Comparison of ENCODE assay signal across 19 cellular contexts in genomic region chr18:6221602-6222014, GRCh38.
DNase-seq lines count a peak whose midpoint lies in the region; ATAC-seq and TF ChIP-seq lines count a peak whose summit lies in the region.
"Had no signal": no experiment of that assay in that cellular context is flagged by ENCODE, and none has a peak within 500 bp of the region (broad histone marks: within the 10 kb centered on the region; RNA-seq: fewer than 3 reads in every experiment).

No MANE protein-coding gene starts in this region.

- H3K27me3 ChIP-seq in left lung, result no peaks in the 10 kb centered on the region
- H3K27me3 ChIP-seq: tibial artery had no signal

- ATAC-seq in GM18868 (IDR thresholded peaks at IDR 0.05; ENCODE audit: unreplicated experiment), result peak; percentile 77
- ATAC-seq in HG02759 (IDR thresholded peaks at IDR 0.05; ENCODE audit: unreplicated experiment), result peak; percentile 52
- ATAC-seq in HG03460 (IDR thresholded peaks at IDR 0.05; ENCODE audit: unreplicated experiment), result peak; percentile 57
- peak; percentile 84 for ATAC-seq in left lung
- ATAC-seq in left colon, result no peak
- no peak for ATAC-seq in GM19397 (IDR thresholded peaks at IDR 0.05; ENCODE audit: unreplicated experiment)
- ATAC-seq: mucosa of descending colon; stimulated activated naive CD8-positive, alpha-beta T cell treated with anti-CD3 and anti-CD28 coated beads, Interleukin-15, Interleukin-2, amounts not matched to agents 100 U/mL and 50 U/mL, for 24 hours had no signal

- H3K4me3 ChIP-seq in left lung, result no peak overlapping the region
- H3K4me3 ChIP-seq in foreskin fibroblast (ENCODE audit: low read depth in 1 of 2, low read length in 2 of 2), result no peak overlapping the region
- H3K4me3 ChIP-seq: mucosa of descending colon, tibial artery had no signal

- no peaks in the 10 kb centered on the region for H3K4me1 ChIP-seq in left lung
- H3K4me1 ChIP-seq: tibial artery had no signal

- no peak overlapping the region for H3K27ac ChIP-seq in left lung
- H3K27ac ChIP-seq: tibial artery, VCaP had no signal

- H3K9me3 ChIP-seq in left lung, result peaks cover 0 to 10% of the 10 kb centered on the region in 2 donors
- H3K9me3 ChIP-seq: mucosa of descending colon, tibial artery had no signal

- TF ChIP-seq CTCF in left lung (IDR thresholded peaks at IDR 0.05) (no peak), foreskin fibroblast (IDR thresholded peaks at IDR 0.05; ENCODE audit: low read depth, low read length) (no peak)

- intact Hi-C loops in left lung (cut with DNase I), result no loop called here
- intact Hi-C loops in left colon (cut with DNase I, micrococcal nuclease), result no loop called here

- H3K36me3 ChIP-seq in left lung, result no peaks in the 10 kb centered on the region
- H3K36me3 ChIP-seq: tibial artery had no signal

- DNase-seq in left lung, result no peak
- no peak for DNase-seq in foreskin fibroblast
- no peak for DNase-seq in left colon
- DNase-seq in activated naive CD4-positive, alpha-beta T cell treated with Interleukin-2 at 50 U/mL for 16 hours, result no peak
- DNase-seq: activated effector memory CD4-positive, alpha-beta T cell treated with Interleukin-2 at 50 U/mL for 16 hours; left ventricle myocardium superior; MM.1S; mucosa of descending colon; NCI-H748 treated with DMSO at 0.1 percent for 48 hours; OCI-M1; SHP77 treated with DMSO at 0.1 percent for 48 hours; stimulated activated CD4-positive, alpha-beta T cell treated with anti-CD3 and anti-CD28 coated beads, Interleukin-1b, Interleukin-23, amount 100 ng/mL, for 48 hours; stimulated activated naive CD8-positive, alpha-beta T cell treated with anti-CD3 and anti-CD28 coated beads, Interleukin-15, Interleukin-2, amounts not matched to agents 100 U/mL and 50 U/mL, for 24 hours; tibial artery had no signal

Comparison
In these comparisons a context has a peak if more than half of its experiments do, and no peak if none do; other contexts are left out.
1. ATAC-seq: peak in GM18868 (single experiment), HG02759 (single experiment), HG03460 (single experiment) and left lung (single experiment); none in left colon (single experiment) and GM19397 (single experiment).